In the genomic region with DNA sequence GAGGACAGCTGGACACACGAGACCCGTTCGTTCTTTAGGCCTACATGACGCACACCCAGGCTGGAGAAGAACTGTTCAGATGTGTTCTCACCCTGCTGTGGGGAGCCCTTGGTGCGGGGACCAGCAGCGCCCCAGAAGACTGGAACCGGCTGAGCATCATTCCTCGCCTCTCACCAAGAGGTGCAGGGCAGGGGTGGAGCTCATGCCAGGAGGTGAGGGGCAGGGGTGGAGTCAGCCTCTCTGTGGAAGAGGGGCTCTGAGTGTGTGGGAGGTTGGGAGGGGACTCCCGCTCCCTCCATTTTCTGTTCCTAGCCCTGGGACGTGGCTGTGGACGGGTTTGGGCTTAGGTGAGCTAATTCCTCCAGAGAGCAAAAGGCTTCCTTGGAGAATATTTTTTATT, we compare ENCODE assay signal across 25 cellular contexts.
DNase-seq lines count a peak whose midpoint lies in the region; ATAC-seq and TF ChIP-seq lines count a peak whose summit lies in the region.
"Had no signal": no experiment of that assay in that cellular context is flagged by ENCODE, and none has a peak within 500 bp of the region (broad histone marks: within the 10 kb centered on the region; RNA-seq: fewer than 3 reads in every experiment).

No MANE protein-coding gene starts in this region.

- H3K4me3 ChIP-seq in lower lobe of right lung: no peak overlapping the region
- H3K4me3 ChIP-seq in CD8-positive, alpha-beta memory T cell (ENCODE audit: low read length): no peak overlapping the region

- intact Hi-C loops in lower lobe of right lung (cut with DNase I): no loop called here

- ATAC-seq in lower lobe of right lung (peak; percentile 29 to 41), GM19463 (IDR thresholded peaks at IDR 0.05; ENCODE audit: unreplicated experiment) (no peak)
- ATAC-seq in stimulated activated memory B cell treated with anti-CD40 and anti-IgM and Interleukin-4, amounts not matched to agents 10 μg/mL and 1 μg/mL and 100 μg/mL, for 72 hours: peak; percentile 42
- ATAC-seq: CD8-positive, alpha-beta T cell; PC-3 had no signal

- peak; percentile 61 for DNase-seq in NCI-H748 (lab: John Stamatoyannopoulos, UW; ENCODE audit: unreplicated experiment)
- no peak for DNase-seq in NCI-H748 treated with DMSO at 0.1 percent for 48 hours (lab: John Stamatoyannopoulos, UW)
- DNase-seq in activated CD8-positive, alpha-beta memory T cell treated with anti-CD3 and anti-CD28 coated beads, Interleukin-2, amount 50 U/mL, for 48 hours: peak; percentile 32
- no peak for DNase-seq in lower lobe of right lung
- no peak for DNase-seq in CD8-positive, alpha-beta memory T cell
- no peak for DNase-seq in NCI-H510A (lab: John Stamatoyannopoulos, UW)
- DNase-seq: DMS79 treated with DMSO at 0.1 percent for 48 hours; GF-D8; Karpas-422; NCI-H1092; NCI-H1436; NCI-H187; NCI-H2081 treated with DMSO at 0.1 percent for 48 hours; NCI-H2171; NCI-H226; NCI-H510A treated with DMSO at 0.1 percent for 48 hours; NCI-H82; NK-92 treated with Interleukin-12 subunit alpha and Interleukin-12 subunit beta, amount 100 ng/mL, for 24 hours; PC-3 had no signal

- H3K27me3 ChIP-seq in lower lobe of right lung (ENCODE audit: low read depth): no peaks in the 10 kb centered on the region
- H3K27me3 ChIP-seq in CD8-positive, alpha-beta memory T cell (ENCODE audit: insufficient read depth, low read length, poor library complexity, severe bottlenecking): peaks cover 3% of the 10 kb centered on the region

- no peaks in the 10 kb centered on the region for H3K36me3 Mint-ChIP-seq in stimulated activated memory B cell treated with anti-CD40 and anti-IgM and Interleukin-4, amounts not matched to agents 10 μg/mL and 1 μg/mL and 100 μg/mL, for 72 hours
- no peaks in the 10 kb centered on the region for H3K36me3 Mint-ChIP-seq in CD8-positive, alpha-beta memory T cell
- H3K36me3 Mint-ChIP-seq: CD8-positive, alpha-beta T cell had no signal

- no peaks in the 10 kb centered on the region for H3K4me1 ChIP-seq in lower lobe of right lung
- no peaks in the 10 kb centered on the region for H3K4me1 ChIP-seq in CD8-positive, alpha-beta memory T cell (ENCODE audit: insufficient read depth, low read length)

- no peaks in the 10 kb centered on the region for H3K36me3 ChIP-seq in lower lobe of right lung
- no peaks in the 10 kb centered on the region for H3K36me3 ChIP-seq in CD8-positive, alpha-beta memory T cell (ENCODE audit: insufficient read depth, low read length)

- peaks cover 12% of the 10 kb centered on the region for H3K4me1 Mint-ChIP-seq in stimulated activated memory B cell treated with anti-CD40 and anti-IgM and Interleukin-4, amounts not matched to agents 10 μg/mL and 1 μg/mL and 100 μg/mL, for 72 hours
- H3K4me1 Mint-ChIP-seq in CD8-positive, alpha-beta memory T cell: no peaks in the 10 kb centered on the region
- H3K4me1 Mint-ChIP-seq: B cell had no signal

- H3K27ac Mint-ChIP-seq in stimulated activated memory B cell treated with anti-CD40 and anti-IgM and Interleukin-4, amounts not matched to agents 10 μg/mL and 1 μg/mL and 100 μg/mL, for 72 hours: no peak overlapping the region
- H3K27ac Mint-ChIP-seq in CD8-positive, alpha-beta memory T cell: no peak overlapping the region
- H3K27ac Mint-ChIP-seq: B cell; CD8-positive, alpha-beta T cell had no signal

- no peak overlapping the region for H3K27ac ChIP-seq in lower lobe of right lung
- no peak overlapping the region for H3K27ac ChIP-seq in CD8-positive, alpha-beta memory T cell (ENCODE audit: low read depth, low read length)
- H3K27ac ChIP-seq: 22Rv1, C4-2B had no signal

- POLR2A ChIA-PET in CD8-positive, alpha-beta memory T cell (lab: Charles Lee): no interaction called here

- CTCF ChIA-PET in CD8-positive, alpha-beta memory T cell (lab: Charles Lee): no interaction called here

- H3K27me3 Mint-ChIP-seq in stimulated activated memory B cell treated with anti-CD40 and anti-IgM and Interleukin-4, amounts not matched to agents 10 μg/mL and 1 μg/mL and 100 μg/mL, for 72 hours: peaks cover 12% of the 10 kb centered on the region
- H3K27me3 Mint-ChIP-seq in CD8-positive, alpha-beta memory T cell: peaks cover 1 to 10% of the 10 kb centered on the region in 2 donors
- H3K27me3 Mint-ChIP-seq: B cell had no signal

- H3K9me3 ChIP-seq in lower lobe of right lung: no peaks in the 10 kb centered on the region
- H3K9me3 ChIP-seq in CD8-positive, alpha-beta memory T cell (ENCODE audit: low read length): no peaks in the 10 kb centered on the region

- peaks cover 3% of the 10 kb centered on the region for H3K9me3 Mint-ChIP-seq in stimulated activated memory B cell treated with anti-CD40 and anti-IgM and Interleukin-4, amounts not matched to agents 10 μg/mL and 1 μg/mL and 100 μg/mL, for 72 hours
- H3K9me3 Mint-ChIP-seq in CD8-positive, alpha-beta memory T cell: no peaks in the 10 kb centered on the region
- H3K9me3 Mint-ChIP-seq: CD8-positive, alpha-beta T cell had no signal

- H3K4me3 Mint-ChIP-seq in stimulated activated memory B cell treated with anti-CD40 and anti-IgM and Interleukin-4, amounts not matched to agents 10 μg/mL and 1 μg/mL and 100 μg/mL, for 72 hours: no peak overlapping the region
- no peak overlapping the region for H3K4me3 Mint-ChIP-seq in CD8-positive, alpha-beta memory T cell
- H3K4me3 Mint-ChIP-seq: B cell; CD8-positive, alpha-beta T cell had no signal

- no peak for TF ChIP-seq CTCF in lower lobe of right lung (IDR thresholded peaks at IDR 0.05)

Comparison
In these comparisons a context has a peak if more than half of its experiments do, and no peak if none do; other contexts are left out.
1. DNase-seq: peak in NCI-H748 (single experiment) and activated CD8-positive, alpha-beta memory T cell treated with anti-CD3 and anti-CD28 coated beads, Interleukin-2, amount 50 U/mL, for 48 hours (single experiment); none in NCI-H748 treated with DMSO at 0.1 percent for 48 hours (single experiment), lower lobe of right lung (single experiment), CD8-positive, alpha-beta memory T cell (0 of 5) and NCI-H510A (single experiment).